ENCODE assay signal across 22 cellular contexts in genomic region chr13:95276119-95276505, GRCh38. TPM values are rescaled to one million over a fixed set of nuclear protein-coding genes. Genes with fewer than 3 reads are reported as not detected.
DNase-seq lines count a peak whose midpoint lies in the region; ATAC-seq and TF ChIP-seq lines count a peak whose summit lies in the region.
"Had no signal": no experiment of that assay in that cellular context is flagged by ENCODE, and none has a peak within 500 bp of the region (broad histone marks: within the 10 kb centered on the region; RNA-seq: fewer than 3 reads in every experiment).

No MANE protein-coding gene starts in this region.

- intact Hi-C loops in PC-9 (cut with micrococcal nuclease; ENCODE audit: unreplicated experiment), result no loop called here

- H4K20me1 ChIP-seq in PC-9 (ENCODE audit: insufficient read depth), result no peaks in the 10 kb centered on the region

- POLR2A ChIA-PET in PC-9 (lab: Charles Lee; ENCODE audit: unreplicated experiment), result interaction anchor here (0.6 kb wide), 1 partner anchor 22 kb away, joined by 3 read pairs; no protein-coding TSS in a partner anchor

- H3K27me3 Mint-ChIP-seq in central memory CD8-positive, alpha-beta T cell, result no peaks in the 10 kb centered on the region
- H3K27me3 Mint-ChIP-seq in mesothelial cell of epicardium (ENCODE audit: low read depth) (no peaks in the 10 kb centered on the region), type B pancreatic cell (no peaks in the 10 kb centered on the region)
- H3K27me3 Mint-ChIP-seq in T-helper 2 cell treated with Interferon-gamma antibody and Interleukin-4, amounts not matched to agents 5 μg/mL and 100 μg/mL, for 36 hours (ENCODE audit: low read depth), result no peaks in the 10 kb centered on the region
- H3K27me3 Mint-ChIP-seq: activated naive CD8-positive, alpha-beta T cell treated with anti-CD3 and anti-CD28 coated beads, Interleukin-2, amount 10 ng/mL, durations not matched to agents 7 days and 5 days had no signal

- H3K4me2 ChIP-seq in PC-9, result peak overlapping the region; percentile 14

- H3K36me3 Mint-ChIP-seq in central memory CD8-positive, alpha-beta T cell (ENCODE audit: insufficient read depth), result no peaks in the 10 kb centered on the region
- no peaks in the 10 kb centered on the region for H3K36me3 Mint-ChIP-seq in mesothelial cell of epicardium
- peaks cover 4% of the 10 kb centered on the region for H3K36me3 Mint-ChIP-seq in type B pancreatic cell
- H3K36me3 Mint-ChIP-seq in T-helper 2 cell treated with Interferon-gamma antibody and Interleukin-4, amounts not matched to agents 5 μg/mL and 100 μg/mL, for 36 hours (ENCODE audit: low read depth), result no peaks in the 10 kb centered on the region

- H3K4me3 ChIP-seq in PC-9, result no peak overlapping the region
- H3K4me3 ChIP-seq: coronary artery, Peyer's patch, SJSA1, thyroid gland had no signal

- no peak for DNase-seq in PC-9
- DNase-seq in central memory CD8-positive, alpha-beta T cell (ENCODE audit: low spot score in 2 of 2), result no peak
- DNase-seq in mesothelial cell of epicardium (ENCODE audit: low spot score in 2 of 2, unreplicated experiment in 2 of 2), result no peak
- DNase-seq in type B pancreatic cell (ENCODE audit: extremely low spot score, unreplicated experiment), result no peak
- DNase-seq in T-helper 2 cell treated with Interferon-gamma antibody and Interleukin-4, amounts not matched to agents 5 μg/mL and 100 μg/mL, for 36 hours (ENCODE audit: low spot score), result no peak
- no peak for DNase-seq in DMS53 (lab: John Stamatoyannopoulos, UW)
- DNase-seq: activated CD4-positive, alpha-beta T cell treated with anti-CD3 and anti-CD28 coated beads, Interleukin-2, amount 50 U/mL, for 4 hours; activated effector memory CD4-positive, alpha-beta T cell treated with Interleukin-2 at 50 U/mL for 16 hours; activated naive CD8-positive, alpha-beta T cell treated with anti-CD3 and anti-CD28 coated beads, Interleukin-2, amount 10 ng/mL, durations not matched to agents 7 days and 5 days; brain microvascular endothelial cell; left ventricle myocardium superior; NCI-H1105; NCI-H2081 treated with DMSO at 0.1 percent for 48 hours; NK-92 treated with Interleukin-12 subunit alpha and Interleukin-12 subunit beta, amount 100 ng/mL, for 24 hours; Peyer's patch; stimulated activated CD4-positive, alpha-beta T cell treated with anti-CD3 and anti-CD28 coated beads, Interleukin-4, amount 100 ng/mL, for 4 hours; stimulated activated naive CD8-positive, alpha-beta T cell treated with anti-CD3 and anti-CD28 coated beads, Interleukin-15, Interleukin-2, amounts not matched to agents 100 U/mL and 50 U/mL, for 24 hours; T-helper 2 cell had no signal

- peak overlapping the region; percentile 40; the same call in 1 of the 2 replicates for H3K27ac ChIP-seq in PC-9
- H3K27ac ChIP-seq: brain microvascular endothelial cell, coronary artery, SJSA1 had no signal

- no peaks in the 10 kb centered on the region for H3K9me3 ChIP-seq in PC-9 (ENCODE audit: insufficient read depth, low read depth)
- H3K9me3 ChIP-seq: Peyer's patch, SJSA1, thyroid gland had no signal

- H3F3A ChIP-seq in PC-9 (ENCODE audit: insufficient read depth, low read depth), result peaks cover 36% of the 10 kb centered on the region

- H2AFZ ChIP-seq in PC-9, result no peak overlapping the region

- H3K4me1 ChIP-seq in PC-9 (replicated peaks; ENCODE audit: insufficient read depth), result peaks cover 46% of the 10 kb centered on the region

- CTCF ChIA-PET in PC-9 (lab: Charles Lee), result interaction anchor here (0.6 kb wide), 2 partner anchors 20 to 35 kb away, joined by 4 read pairs; no protein-coding TSS in a partner anchor

- no TSS peak for BruUV-seq in PC-9 (replicated peaks; lab: Mats Ljungman, UMichigan)

- ATAC-seq in central memory CD8-positive, alpha-beta T cell (replicated peaks; ENCODE audit: extremely low read depth, poor library complexity, severe bottlenecking), result no peak
- no peak for ATAC-seq in GM19023 (IDR thresholded peaks at IDR 0.05; ENCODE audit: unreplicated experiment)
- ATAC-seq: stimulated activated naive CD8-positive, alpha-beta T cell treated with anti-CD3 and anti-CD28 coated beads, Interleukin-15, Interleukin-2, amounts not matched to agents 100 U/mL and 50 U/mL, for 24 hours had no signal

- no peak overlapping the region for H3K4me3 Mint-ChIP-seq in central memory CD8-positive, alpha-beta T cell
- H3K4me3 Mint-ChIP-seq in mesothelial cell of epicardium (no peak overlapping the region), type B pancreatic cell (no peak overlapping the region)
- no peak overlapping the region for H3K4me3 Mint-ChIP-seq in T-helper 2 cell treated with Interferon-gamma antibody and Interleukin-4, amounts not matched to agents 5 μg/mL and 100 μg/mL, for 36 hours
- H3K4me3 Mint-ChIP-seq: activated naive CD8-positive, alpha-beta T cell treated with anti-CD3 and anti-CD28 coated beads, Interleukin-2, amount 10 ng/mL, durations not matched to agents 7 days and 5 days had no signal

- H3K4me1 Mint-ChIP-seq in central memory CD8-positive, alpha-beta T cell, result peaks cover 33% of the 10 kb centered on the region
- H3K4me1 Mint-ChIP-seq in mesothelial cell of epicardium, result peaks cover 43% of the 10 kb centered on the region
- peaks cover 44% of the 10 kb centered on the region for H3K4me1 Mint-ChIP-seq in type B pancreatic cell (ENCODE audit: unreplicated experiment)
- no peaks in the 10 kb centered on the region for H3K4me1 Mint-ChIP-seq in T-helper 2 cell treated with Interferon-gamma antibody and Interleukin-4, amounts not matched to agents 5 μg/mL and 100 μg/mL, for 36 hours (ENCODE audit: low read depth)

- H3K79me2 ChIP-seq in PC-9 (ENCODE audit: low read depth), result no peaks in the 10 kb centered on the region; the same call in 1 of the 2 replicates

- no peaks in the 10 kb centered on the region for H3K9me2 ChIP-seq in PC-9 (ENCODE audit: insufficient read depth)

- no peaks in the 10 kb centered on the region for H3K27me3 ChIP-seq in PC-9 (ENCODE audit: insufficient read depth, low read depth)
- H3K27me3 ChIP-seq: brain microvascular endothelial cell, Peyer's patch, SJSA1, thyroid gland had no signal

- no peak for TF ChIP-seq CTCF in PC-9 (conservative IDR thresholded peaks at IDR 0.05)
- TF ChIP-seq CTCF in mesothelial cell of epicardium (IDR thresholded peaks at IDR 0.05; ENCODE audit: unreplicated experiment), result no peak
- TF ChIP-seq CTCF in type B pancreatic cell (conservative IDR thresholded peaks at IDR 0.05), result no peak

- no peaks in the 10 kb centered on the region for H3K9me3 Mint-ChIP-seq in central memory CD8-positive, alpha-beta T cell
- H3K9me3 Mint-ChIP-seq in mesothelial cell of epicardium (peaks cover 3% of the 10 kb centered on the region), type B pancreatic cell (peaks cover 5% of the 10 kb centered on the region)
- no peaks in the 10 kb centered on the region for H3K9me3 Mint-ChIP-seq in T-helper 2 cell treated with Interferon-gamma antibody and Interleukin-4, amounts not matched to agents 5 μg/mL and 100 μg/mL, for 36 hours
- H3K9me3 Mint-ChIP-seq: activated naive CD8-positive, alpha-beta T cell treated with anti-CD3 and anti-CD28 coated beads, Interleukin-2, amount 10 ng/mL, durations not matched to agents 7 days and 5 days had no signal

- H3K27ac Mint-ChIP-seq in central memory CD8-positive, alpha-beta T cell (ENCODE audit: low read depth), result peak overlapping the region; percentile 59
- H3K27ac Mint-ChIP-seq in mesothelial cell of epicardium, result peak overlapping the region; percentile 90
- peak overlapping the region; percentile 71 for H3K27ac Mint-ChIP-seq in type B pancreatic cell
- no peak overlapping the region for H3K27ac Mint-ChIP-seq in T-helper 2 cell treated with Interferon-gamma antibody and Interleukin-4, amounts not matched to agents 5 μg/mL and 100 μg/mL, for 36 hours
- H3K27ac Mint-ChIP-seq: activated naive CD8-positive, alpha-beta T cell treated with anti-CD3 and anti-CD28 coated beads, Interleukin-2, amount 10 ng/mL, durations not matched to agents 7 days and 5 days had no signal

- H3K36me3 ChIP-seq in PC-9 (ENCODE audit: low read depth), result no peaks in the 10 kb centered on the region
- H3K36me3 ChIP-seq: brain microvascular endothelial cell, Peyer's patch, SJSA1, thyroid gland had no signal

RNA-seq across cellular contexts. Expression of gene ABCC4, which starts 25.1 kb away (rescaled TPM):
- total RNA-seq in PC-9 (2021) (17.0 and 18.6 TPM in 2 replicates), mesothelial cell of epicardium (6.9 to 7.7 TPM (median 7.4 TPM) in 3 replicates), type B pancreatic cell (ENCODE audit: low replicate concordance) (12.2 and 21.7 TPM in 2 replicates)
